10 cellular contexts compared by ENCODE assay signal in genomic region chr7:150799741-150800575, GRCh38. TPM values are rescaled to one million over a fixed set of nuclear protein-coding genes. Genes with fewer than 3 reads are reported as not detected.
DNase-seq lines count a peak whose midpoint lies in the region; ATAC-seq and TF ChIP-seq lines count a peak whose summit lies in the region.
"Had no signal": no experiment of that assay in that cellular context is flagged by ENCODE, and none has a peak within 500 bp of the region (broad histone marks: within the 10 kb centered on the region; RNA-seq: fewer than 3 reads in every experiment).

Gene TMEM176B (minus strand): TSS chr7:150800364. CDS start chr7:150796569, 3,795 bp downstream.

- TF ChIP-seq POLR2A in thyroid gland (IDR thresholded peaks at IDR 0.05): no peak

- DNase-seq in SK-N-SH (peak; percentile 49), mesothelial cell of epicardium (ENCODE audit: low spot score in 2 of 2, unreplicated experiment in 2 of 2) (no peak), thyroid gland (no peak), NCI-H446 (lab: John Stamatoyannopoulos, UW) (no peak), RPMI8226 (no peak)
- DNase-seq in effector memory CD8-positive, alpha-beta T cell: no peak
- DNase-seq: NK-92 treated with Interleukin-12 subunit alpha and Interleukin-12 subunit beta, amount 100 ng/mL, for 24 hours had no signal

- H3F3A ChIP-seq in SK-N-SH (replicated peaks; ENCODE audit: insufficient read depth): no peaks in the 10 kb centered on the region

- H3K4me3 Mint-ChIP-seq in effector memory CD8-positive, alpha-beta T cell: peak within 1 kb of the TSS; percentile 38 to 77
- H3K4me3 Mint-ChIP-seq in mesothelial cell of epicardium: peak within 1 kb of the TSS; percentile 58

- POLR2A ChIA-PET in SK-N-SH (lab: Yijun Ruan, JAX): no interaction called here

- no peak; the same call in 2 of the 3 replicates for ATAC-seq in SK-N-SH treated with all-trans-retinoic acid at 6 μM for 48 hours
- peak; percentile 46 for ATAC-seq in effector memory CD8-positive, alpha-beta T cell (replicated peaks)
- no peak for ATAC-seq in HG03571 (IDR thresholded peaks at IDR 0.05; ENCODE audit: unreplicated experiment)

- no peak within 1 kb of the TSS for H3K27ac Mint-ChIP-seq in effector memory CD8-positive, alpha-beta T cell
- H3K27ac Mint-ChIP-seq in mesothelial cell of epicardium: no peak within 1 kb of the TSS
- H3K27ac Mint-ChIP-seq: activated T-helper 2 cell treated with anti-CD3 and anti-CD28 coated beads, Interferon-gamma antibody, Interleukin-2, Interleukin-4, amounts not matched to agents 10 μg/mL and 5 μg/mL and 100 μg/mL, durations not matched to agents 14 hours and 24 hours and 36 hours had no signal

- H3K4me1 Mint-ChIP-seq in effector memory CD8-positive, alpha-beta T cell (ENCODE audit: low read depth in 2 of 2): peaks cover 4% of the 10 kb centered on the region in 2 donors
- peaks cover 4% of the 10 kb centered on the region for H3K4me1 Mint-ChIP-seq in mesothelial cell of epicardium

- TF ChIP-seq RAD21 in SK-N-SH (IDR thresholded peaks at IDR 0.05; ENCODE audit: low read length): no peak

- H3K9me3 ChIP-seq in SK-N-SH (no peaks in the 10 kb centered on the region), thyroid gland (no peaks in the 10 kb centered on the region)

- TF ChIP-seq CTCF in SK-N-SH (IDR thresholded peaks at IDR 0.05) (no peak), mesothelial cell of epicardium (IDR thresholded peaks at IDR 0.05; ENCODE audit: unreplicated experiment) (no peak), thyroid gland (IDR thresholded peaks at IDR 0.05) (no peak)

- H3K4me3 ChIP-seq in SK-N-SH (ENCODE audit: low read depth in 2 of 2, low read length in 1 of 2) (no peak within 1 kb of the TSS), thyroid gland (replicated peaks in 1 of 3) (peak within 1 kb of the TSS in 1 of 3 donors; percentile 45)

- WGBS in SK-N-SH (ENCODE audit: low lambda C conversion rate): 86% methylated on average over 46 of the region's 74 CpGs
- WGBS in thyroid gland, 2 donors: 16 to 20% methylated on average over 10 to 30 of the region's 74 CpGs

- no peaks in the 10 kb centered on the region for H3K36me3 ChIP-seq in SK-N-SH (replicated peaks in 1 of 2; ENCODE audit: control insufficient read depth in 1 of 2, insufficient read depth in 2 of 2, low read length in 1 of 2)
- no peaks in the 10 kb centered on the region for H3K36me3 ChIP-seq in thyroid gland

- H3K79me2 ChIP-seq in SK-N-SH (ENCODE audit: insufficient read depth): no peaks in the 10 kb centered on the region

- no peak within 1 kb of the TSS; the same call in 1 of the 2 replicates for H2AFZ ChIP-seq in SK-N-SH (ENCODE audit: low read depth)

- H3K27ac ChIP-seq in SK-N-SH (ENCODE audit: low read depth in 2 of 2, low read length in 1 of 2) (no peak within 1 kb of the TSS), thyroid gland (peak within 1 kb of the TSS in 1 of 3 donors; percentile 28)

- intact Hi-C loops in thyroid gland (cut with DNase I): no loop called here

- peaks cover 52 to 61% of the 10 kb centered on the region in 2 donors for H3K27me3 Mint-ChIP-seq in effector memory CD8-positive, alpha-beta T cell
- H3K27me3 Mint-ChIP-seq in mesothelial cell of epicardium (ENCODE audit: low read depth): peaks cover 75% of the 10 kb centered on the region

- H4K20me1 ChIP-seq in SK-N-SH (ENCODE audit: insufficient read depth): no peaks in the 10 kb centered on the region

- H3K4me1 ChIP-seq in SK-N-SH (ENCODE audit: control insufficient read depth in 1 of 2, insufficient read depth in 2 of 2, low read depth in 1 of 2, low read length in 1 of 2) (peaks cover 0 to 7% of the 10 kb centered on the region in 2 experiments; a peak in 2 of 4 replicates), thyroid gland (peaks cover 10 to 16% of the 10 kb centered on the region in 2 donors)

- H3K9me3 Mint-ChIP-seq in effector memory CD8-positive, alpha-beta T cell: no peaks in the 10 kb centered on the region
- H3K9me3 Mint-ChIP-seq in mesothelial cell of epicardium: no peaks in the 10 kb centered on the region
- H3K9me3 Mint-ChIP-seq: activated T-helper 2 cell treated with anti-CD3 and anti-CD28 coated beads, Interferon-gamma antibody, Interleukin-2, Interleukin-4, amounts not matched to agents 10 μg/mL and 5 μg/mL and 100 μg/mL, durations not matched to agents 14 hours and 24 hours and 36 hours had no signal

- no peak within 1 kb of the TSS for H3K4me2 ChIP-seq in SK-N-SH

- no peak for TF ChIP-seq EP300 in SK-N-SH (IDR thresholded peaks at IDR 0.05; ENCODE audit: borderline replicate concordance in 1 of 2, low read depth in 1 of 2, low read length in 1 of 2)

- CTCF ChIA-PET in SK-N-SH (lab: Yijun Ruan, JAX): interaction anchor here (0.7 to 2.5 kb wide), 4 partner anchors 10 to 176 kb away, joined by 3 to 10 read pairs (median 6); no protein-coding TSS in a partner anchor

- no peaks in the 10 kb centered on the region for H3K9me2 ChIP-seq in SK-N-SH

- no peak within 1 kb of the TSS for H3K9ac ChIP-seq in SK-N-SH

- H3K36me3 Mint-ChIP-seq in effector memory CD8-positive, alpha-beta T cell (ENCODE audit: insufficient read depth): no peaks in the 10 kb centered on the region
- H3K36me3 Mint-ChIP-seq in mesothelial cell of epicardium: no peaks in the 10 kb centered on the region

- no peaks in the 10 kb centered on the region for H3K27me3 ChIP-seq in SK-N-SH (ENCODE audit: insufficient read depth)
- no peaks in the 10 kb centered on the region for H3K27me3 ChIP-seq in thyroid gland

TF ChIP-seq in SK-N-SH, 30 proteins besides CTCF, POLR2A, EP300 and RAD21:
- TF ChIP-seq ELF1 (IDR thresholded peaks at IDR 0.05): no peak
- TF ChIP-seq TEAD4 (IDR thresholded peaks at IDR 0.05; ENCODE audit: borderline replicate concordance, insufficient read depth): no peak
- TF ChIP-seq, protein P1, sequence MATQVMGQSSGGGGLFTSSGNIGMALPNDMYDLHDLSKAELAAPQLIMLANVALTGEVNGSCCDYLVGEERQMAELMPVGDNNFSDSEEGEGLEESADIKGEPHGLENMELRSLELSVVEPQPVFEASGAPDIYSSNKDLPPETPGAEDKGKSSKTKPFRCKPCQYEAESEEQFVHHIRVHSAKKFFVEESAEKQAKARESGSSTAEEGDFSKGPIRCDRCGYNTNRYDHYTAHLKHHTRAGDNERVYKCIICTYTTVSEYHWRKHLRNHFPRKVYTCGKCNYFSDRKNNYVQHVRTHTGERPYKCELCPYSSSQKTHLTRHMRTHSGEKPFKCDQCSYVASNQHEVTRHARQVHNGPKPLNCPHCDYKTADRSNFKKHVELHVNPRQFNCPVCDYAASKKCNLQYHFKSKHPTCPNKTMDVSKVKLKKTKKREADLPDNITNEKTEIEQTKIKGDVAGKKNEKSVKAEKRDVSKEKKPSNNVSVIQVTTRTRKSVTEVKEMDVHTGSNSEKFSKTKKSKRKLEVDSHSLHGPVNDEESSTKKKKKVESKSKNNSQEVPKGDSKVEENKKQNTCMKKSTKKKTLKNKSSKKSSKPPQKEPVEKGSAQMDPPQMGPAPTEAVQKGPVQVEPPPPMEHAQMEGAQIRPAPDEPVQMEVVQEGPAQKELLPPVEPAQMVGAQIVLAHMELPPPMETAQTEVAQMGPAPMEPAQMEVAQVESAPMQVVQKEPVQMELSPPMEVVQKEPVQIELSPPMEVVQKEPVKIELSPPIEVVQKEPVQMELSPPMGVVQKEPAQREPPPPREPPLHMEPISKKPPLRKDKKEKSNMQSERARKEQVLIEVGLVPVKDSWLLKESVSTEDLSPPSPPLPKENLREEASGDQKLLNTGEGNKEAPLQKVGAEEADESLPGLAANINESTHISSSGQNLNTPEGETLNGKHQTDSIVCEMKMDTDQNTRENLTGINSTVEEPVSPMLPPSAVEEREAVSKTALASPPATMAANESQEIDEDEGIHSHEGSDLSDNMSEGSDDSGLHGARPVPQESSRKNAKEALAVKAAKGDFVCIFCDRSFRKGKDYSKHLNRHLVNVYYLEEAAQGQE (IDR thresholded peaks at IDR 0.05; ENCODE audit: low read depth, low read length): no peak
- TF ChIP-seq SIN3A (IDR thresholded peaks at IDR 0.05; ENCODE audit: borderline replicate concordance, low read depth, low read length): no peak
- no peak for TF ChIP-seq RCOR1 (IDR thresholded peaks at IDR 0.05; ENCODE audit: low read length)

TF ChIP-seq in SK-N-SH treated with all-trans-retinoic acid at 6 μM for 48 hours, 23 proteins besides CTCF, POLR2A, EP300 and RAD21:
- TF ChIP-seq ZFP3 (CRISPR knock-in tag; IDR thresholded peaks at IDR 0.05) (no peak), ZNF70 (CRISPR knock-in tag; IDR thresholded peaks at IDR 0.05) (no peak), ZFP30 (CRISPR knock-in tag; IDR thresholded peaks at IDR 0.05) (no peak)

RNA-seq across cellular contexts. Expression of gene TMEM176B, which starts in this region (rescaled TPM):
- 0.15 TPM in 1 of 2 replicates, not detected in the other for polyA plus RNA-seq in SK-N-SH (2012; rRNA removed)
- polyA plus RNA-seq in SK-N-SH (2012; cell fraction: cytosol; rRNA removed): 0.06 and 0.25 TPM in 2 replicates
- polyA plus RNA-seq in SK-N-SH (2012; cell fraction: nucleus; rRNA removed): 0.14 TPM in 2 replicates
- 1.9 to 2.8 TPM (median 2.3 TPM) in 3 replicates for total RNA-seq in mesothelial cell of epicardium
- total RNA-seq in thyroid gland: 10 to 100 TPM; 10.4 to 36.0 (median 18.9) TPM

Comparison
In these comparisons a context has a peak if more than half of its experiments do, and no peak if none do; other contexts are left out.
1. Peak in DNase-seq in SK-N-SH; RNA of the gene not detected or under 1 TPM.